In genomic region chr1:210291786-210292275, GRCh38 we compare ENCODE assay signal across 8 cellular contexts. TPM values are rescaled to one million over a fixed set of nuclear protein-coding genes. Genes with fewer than 3 reads are reported as not detected.
A peak's percentile ranks its signal among the peaks of the same experiment; 100 is the strongest.
DNase-seq lines count a peak whose midpoint lies in the region; ATAC-seq and TF ChIP-seq lines count a peak whose summit lies in the region.

No MANE protein-coding gene starts in this region.

- no peak overlapping the region for H3K27ac Mint-ChIP-seq in activated CD4-positive, alpha-beta T cell treated with anti-CD3 and anti-CD28 coated beads for 36 hours

- peaks cover 0 to 8% (median 7%) of the 10 kb centered on the region in 10 experiments; a peak in 7 of 20 replicates for H3K4me1 ChIP-seq in BLaER1 treated with 17β-estradiol and CSF1 and Interleukin-3, amounts not matched to agents 10 nM and 100 nM
- H3K4me1 ChIP-seq in gastroesophageal sphincter (peaks cover 0 to 50% (median 40%) of the 10 kb centered on the region in 3 donors), prostate gland (replicated peaks) (no peaks in the 10 kb centered on the region)

- H3K36me3 ChIP-seq in BLaER1 treated with 17β-estradiol and CSF1 and Interleukin-3, amounts not matched to agents 10 nM and 100 nM: no peaks in the 10 kb centered on the region
- H3K36me3 ChIP-seq in gastroesophageal sphincter (no peaks in the 10 kb centered on the region), prostate gland (no peaks in the 10 kb centered on the region)

- WGBS in gastroesophageal sphincter (ENCODE audit: low coverage in 1 of 2), 2 donors: 14 to 24% methylated on average over 6 to 9 of the region's 11 CpGs
- WGBS in prostate gland: 18% methylated on average over 11 of the region's 11 CpGs

- no peaks in the 10 kb centered on the region for H3K9me3 ChIP-seq in BLaER1 treated with 17β-estradiol and CSF1 and Interleukin-3, amounts not matched to agents 10 nM and 100 nM (replicated peaks in 1 of 11)
- H3K9me3 ChIP-seq in gastroesophageal sphincter: no peaks in the 10 kb centered on the region
- no peaks in the 10 kb centered on the region for H3K9me3 ChIP-seq in prostate gland

- peaks cover 52% of the 10 kb centered on the region for H3K27me3 Mint-ChIP-seq in activated CD4-positive, alpha-beta T cell treated with anti-CD3 and anti-CD28 coated beads for 36 hours

- no peaks in the 10 kb centered on the region for H3K36me3 Mint-ChIP-seq in activated CD4-positive, alpha-beta T cell treated with anti-CD3 and anti-CD28 coated beads for 36 hours (ENCODE audit: low read depth)

- no peaks in the 10 kb centered on the region for H3K9me3 Mint-ChIP-seq in activated CD4-positive, alpha-beta T cell treated with anti-CD3 and anti-CD28 coated beads for 36 hours (ENCODE audit: low read depth)

- no peak for TF ChIP-seq CTCF in gastroesophageal sphincter (IDR thresholded peaks at IDR 0.05)
- no peak for TF ChIP-seq CTCF in prostate gland (IDR thresholded peaks at IDR 0.05)

- CTCF ChIA-PET in activated CD4-positive, alpha-beta T cell treated with anti-CD3 and anti-CD28 coated beads for 36 hours (lab: Charles Lee): interaction anchor here (0.6 to 1.2 kb wide), 4 partner anchors 11 to 726 kb away, joined by 3 to 5 read pairs (median 3); no protein-coding TSS in a partner anchor

- peak overlapping the region; percentile 37 to 65 (median 48); a peak in 18 of 20 replicates for H3K4me3 ChIP-seq in BLaER1 treated with 17β-estradiol and CSF1 and Interleukin-3, amounts not matched to agents 10 nM and 100 nM
- peak overlapping the region in 1 of 2 donors; percentile 58 for H3K4me3 ChIP-seq in gastroesophageal sphincter
- peak overlapping the region; percentile 36 to 43 for H3K4me3 ChIP-seq in prostate gland

- H3K27ac ChIP-seq in BLaER1 treated with 17β-estradiol and CSF1 and Interleukin-3, amounts not matched to agents 10 nM and 100 nM: no peak overlapping the region
- peak overlapping the region in 3 of 4 donors; percentile 82 to 88 (median 84) for H3K27ac ChIP-seq in gastroesophageal sphincter
- peak overlapping the region; percentile 73 to 83 for H3K27ac ChIP-seq in prostate gland

- peak overlapping the region in 3 of 11 experiments; percentile 32 to 52 (median 34); a peak in 4 of 22 replicates for H3K9ac ChIP-seq in BLaER1 treated with 17β-estradiol and CSF1 and Interleukin-3, amounts not matched to agents 10 nM and 100 nM

- no peak overlapping the region for H3K4me3 Mint-ChIP-seq in activated CD4-positive, alpha-beta T cell treated with anti-CD3 and anti-CD28 coated beads for 36 hours

- TF ChIP-seq POLR2A in gastroesophageal sphincter (IDR thresholded peaks at IDR 0.05) (no peak), prostate gland (IDR thresholded peaks at IDR 0.05) (no peak)

- peaks cover 5% of the 10 kb centered on the region for H3K4me1 Mint-ChIP-seq in activated CD4-positive, alpha-beta T cell treated with anti-CD3 and anti-CD28 coated beads for 36 hours

- H4K20me1 ChIP-seq in BLaER1 treated with 17β-estradiol and CSF1 and Interleukin-3, amounts not matched to agents 10 nM and 100 nM: no peaks in the 10 kb centered on the region; a peak in 1 of 22 replicates

- no peak for DNase-seq in prostate gland (ENCODE audit: low spot score)
- no peak for DNase-seq in NCI-H345 (lab: John Stamatoyannopoulos, UW)
- DNase-seq in dermis blood vessel endothelial cell: no peak
- no peak for DNase-seq in activated CD4-positive, alpha-beta T cell treated with anti-CD3 and anti-CD28 coated beads for 36 hours
- no peak for DNase-seq in activated CD8-positive, alpha-beta memory T cell treated with anti-CD3 and anti-CD28 coated beads, Interleukin-2, amount 50 U/mL, for 4 hours

- POLR2A ChIA-PET in activated CD4-positive, alpha-beta T cell treated with anti-CD3 and anti-CD28 coated beads for 36 hours (lab: Charles Lee): interaction anchor here (0.6 kb wide), 1 partner anchor 11 kb away, joined by 3 read pairs; no protein-coding TSS in a partner anchor

- peaks cover 34 to 51% (median 44%) of the 10 kb centered on the region in 11 experiments for H3K27me3 ChIP-seq in BLaER1 treated with 17β-estradiol and CSF1 and Interleukin-3, amounts not matched to agents 10 nM and 100 nM
- no peaks in the 10 kb centered on the region for H3K27me3 ChIP-seq in gastroesophageal sphincter
- H3K27me3 ChIP-seq in prostate gland (replicated peaks; ENCODE audit: insufficient read depth): no peaks in the 10 kb centered on the region

- TF ChIP-seq EP300 in gastroesophageal sphincter (IDR thresholded peaks at IDR 0.05): no peak

- H3K4me2 ChIP-seq in BLaER1 treated with 17β-estradiol and CSF1 and Interleukin-3, amounts not matched to agents 10 nM and 100 nM: peak overlapping the region; percentile 65 to 93 (median 77)

- intact Hi-C loops in prostate gland (cut with DNase I): loop anchor here (5.0 kb wide), 1 partner anchor 55 kb away; no protein-coding TSS in a partner anchor
- intact Hi-C loops in activated CD4-positive, alpha-beta T cell treated with anti-CD3 and anti-CD28 coated beads for 36 hours (cut with DNase I, micrococcal nuclease): no loop called here

- peak; percentile 86 for ATAC-seq in SK-N-SH treated with all-trans-retinoic acid at 6 μM for 48 hours
- peak; percentile 21 for ATAC-seq in gastroesophageal sphincter
- no peak for ATAC-seq in activated CD4-positive, alpha-beta T cell treated with anti-CD3 and anti-CD28 coated beads for 36 hours

TF ChIP-seq in SK-N-SH treated with all-trans-retinoic acid at 6 μM for 48 hours, 23 proteins besides CTCF, POLR2A, EP300 and RAD21:
- TF ChIP-seq, protein P1, sequence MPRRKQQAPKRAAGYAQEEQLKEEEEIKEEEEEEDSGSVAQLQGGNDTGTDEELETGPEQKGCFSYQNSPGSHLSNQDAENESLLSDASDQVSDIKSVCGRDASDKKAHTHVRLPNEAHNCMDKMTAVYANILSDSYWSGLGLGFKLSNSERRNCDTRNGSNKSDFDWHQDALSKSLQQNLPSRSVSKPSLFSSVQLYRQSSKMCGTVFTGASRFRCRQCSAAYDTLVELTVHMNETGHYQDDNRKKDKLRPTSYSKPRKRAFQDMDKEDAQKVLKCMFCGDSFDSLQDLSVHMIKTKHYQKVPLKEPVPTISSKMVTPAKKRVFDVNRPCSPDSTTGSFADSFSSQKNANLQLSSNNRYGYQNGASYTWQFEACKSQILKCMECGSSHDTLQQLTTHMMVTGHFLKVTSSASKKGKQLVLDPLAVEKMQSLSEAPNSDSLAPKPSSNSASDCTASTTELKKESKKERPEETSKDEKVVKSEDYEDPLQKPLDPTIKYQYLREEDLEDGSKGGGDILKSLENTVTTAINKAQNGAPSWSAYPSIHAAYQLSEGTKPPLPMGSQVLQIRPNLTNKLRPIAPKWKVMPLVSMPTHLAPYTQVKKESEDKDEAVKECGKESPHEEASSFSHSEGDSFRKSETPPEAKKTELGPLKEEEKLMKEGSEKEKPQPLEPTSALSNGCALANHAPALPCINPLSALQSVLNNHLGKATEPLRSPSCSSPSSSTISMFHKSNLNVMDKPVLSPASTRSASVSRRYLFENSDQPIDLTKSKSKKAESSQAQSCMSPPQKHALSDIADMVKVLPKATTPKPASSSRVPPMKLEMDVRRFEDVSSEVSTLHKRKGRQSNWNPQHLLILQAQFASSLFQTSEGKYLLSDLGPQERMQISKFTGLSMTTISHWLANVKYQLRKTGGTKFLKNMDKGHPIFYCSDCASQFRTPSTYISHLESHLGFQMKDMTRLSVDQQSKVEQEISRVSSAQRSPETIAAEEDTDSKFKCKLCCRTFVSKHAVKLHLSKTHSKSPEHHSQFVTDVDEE (CRISPR knock-in tag; IDR thresholded peaks at IDR 0.05): peak; percentile 79; the same call in 1 of the 2 replicates
- peak; percentile 96 for TF ChIP-seq TCF4 (CRISPR knock-in tag; IDR thresholded peaks at IDR 0.05; ENCODE audit: borderline replicate concordance)
- TF ChIP-seq OSR1 (CRISPR knock-in tag; IDR thresholded peaks at IDR 0.05): no peak
- peak; percentile 66; the same call in 1 of the 2 replicates for TF ChIP-seq PATZ1 (CRISPR knock-in tag; IDR thresholded peaks at IDR 0.05; ENCODE audit: borderline replicate concordance)
- no peak for TF ChIP-seq TOX (CRISPR knock-in tag; IDR thresholded peaks at IDR 0.05; ENCODE audit: borderline replicate concordance)
- no peak for TF ChIP-seq RARB (CRISPR knock-in tag; IDR thresholded peaks at IDR 0.05)
- TF ChIP-seq ZNF70 (CRISPR knock-in tag; IDR thresholded peaks at IDR 0.05): 0 out of 2 replicates have a peak, but pooled peaks have one; percentile 27

RNA-seq across cellular contexts. Expression of gene HHAT, which starts 36.9 kb away (rescaled TPM):
- total RNA-seq in gastroesophageal sphincter: 1 to 10 TPM; 1.2 to 2.4 (median 1.9) TPM
- total RNA-seq in prostate gland: 10 to 100 TPM; 16.3 to 19.0 TPM
- 1.8 and 4.8 TPM in 2 replicates for total RNA-seq in dermis blood vessel endothelial cell
- under 1 TPM; 0.82 to 0.84 TPM for total RNA-seq in activated CD4-positive, alpha-beta T cell treated with anti-CD3 and anti-CD28 coated beads for 36 hours

RNA-seq across cellular contexts. Expression of gene SERTAD4, which starts 59.2 kb away (rescaled TPM):
- total RNA-seq in gastroesophageal sphincter: 1 to 10 TPM; 2.9 to 3.3 (median 3.0) TPM
- 10 to 100 TPM in 1 of 2 donors, 1 to 10 TPM in 1; 2.0 to 10.6 TPM for total RNA-seq in prostate gland
- 1.1 and 3.9 TPM in 2 replicates for total RNA-seq in dermis blood vessel endothelial cell
- not detected for total RNA-seq in activated CD4-positive, alpha-beta T cell treated with anti-CD3 and anti-CD28 coated beads for 36 hours

Comparison
In these comparisons a context has a peak if more than half of its experiments do, and no peak if none do; other contexts are left out.
1. H3K27ac ChIP-seq: peak in gastroesophageal sphincter (3 of 4) and prostate gland (2 of 2); none in BLaER1 treated with 17β-estradiol and CSF1 and Interleukin-3, amounts not matched to agents 10 nM and 100 nM (0 of 11).